Comparison of ENCODE assay signal across 9 cellular contexts in genomic region chr22:50016988-50017700, GRCh38. TPM values are rescaled to one million over a fixed set of nuclear protein-coding genes. Genes with fewer than 3 reads are reported as not detected.
A peak's percentile ranks its signal among the peaks of the same experiment; 100 is the strongest.
DNase-seq lines count a peak whose midpoint lies in the region; ATAC-seq, FAIRE-seq and TF ChIP-seq lines count a peak whose summit lies in the region.
"Had no signal": no experiment of that assay in that cellular context is flagged by ENCODE, and none has a peak within 500 bp of the region (broad histone marks: within the 10 kb centered on the region; RNA-seq: fewer than 3 reads in every experiment).

No MANE protein-coding gene starts in this region.

- DNase-seq in WERI-Rb-1 (peak; percentile 10), bronchial epithelial cell (ENCODE audit: low read depth) (peak; percentile 27), NCI-H524 (lab: John Stamatoyannopoulos, UW) (no peak), Kasumi-1 (lab: John Stamatoyannopoulos, UW) (no peak), GM19239 (ENCODE audit: insufficient read length, low spot score) (no peak)
- DNase-seq in stimulated activated CD4-positive, alpha-beta T cell treated with anti-CD3 and anti-CD28 coated beads, TNF-alpha, amount 100 ng/mL, for 24 hours (ENCODE audit: low read depth in 3 of 3): peak; percentile 53 to 87 (median 62)

- TF ChIP-seq CTCF in WERI-Rb-1 (IDR thresholded peaks at IDR 0.05; ENCODE audit: low read depth, low read length): no peak
- no peak for TF ChIP-seq CTCF in bronchial epithelial cell (IDR thresholded peaks at IDR 0.05; ENCODE audit: insufficient read depth, low read length, severe bottlenecking)

- H3K9me3 ChIP-seq in WERI-Rb-1 (ENCODE audit: severe bottlenecking): no peaks in the 10 kb centered on the region

- peak; percentile 55 for ATAC-seq in GM18520 (IDR thresholded peaks at IDR 0.05; ENCODE audit: unreplicated experiment)
- ATAC-seq in HG02970 (IDR thresholded peaks at IDR 0.05; ENCODE audit: low FRiP score, unreplicated experiment): no peak

- no peak for FAIRE-seq in bronchial epithelial cell (lab: Jason Lieb, UNC)
- FAIRE-seq in GM19239 (lab: Jason Lieb, UNC): no peak

- H3K36me3 ChIP-seq in WERI-Rb-1: no peaks in the 10 kb centered on the region
- H3K36me3 ChIP-seq in bronchial epithelial cell (ENCODE audit: control insufficient read depth, insufficient read depth, low read length): no peaks in the 10 kb centered on the region

- H3K27ac ChIP-seq in WERI-Rb-1: no peak overlapping the region
- H3K27ac ChIP-seq: epithelial cell of prostate had no signal

- H3K4me3 ChIP-seq in WERI-Rb-1 (ENCODE audit: low read depth, low read length) (no peak overlapping the region), bronchial epithelial cell (ENCODE audit: low read depth, low read length) (no peak overlapping the region)

- H3K27me3 ChIP-seq in WERI-Rb-1 (ENCODE audit: insufficient read depth, low read depth, severe bottlenecking) (peaks cover 14% of the 10 kb centered on the region), bronchial epithelial cell (ENCODE audit: control insufficient read depth, insufficient read depth, low read length) (peaks cover 16% of the 10 kb centered on the region)

RNA-seq across cellular contexts. Expression of gene IL17REL, which starts 4.6 kb away (rescaled TPM):
- not detected in 2 replicates for total RNA-seq in bronchial epithelial cell

RNA-seq across cellular contexts. Expression of gene TTLL8, which starts 41.0 kb away (rescaled TPM):
- total RNA-seq in bronchial epithelial cell: not detected in 2 replicates

RNA-seq across cellular contexts. Expression of gene PIM3, which starts 56.6 kb away (rescaled TPM):
- 67.1 and 130 TPM in 2 replicates for total RNA-seq in bronchial epithelial cell

Comparison
In these comparisons a context has a peak if more than half of its experiments do, and no peak if none do; other contexts are left out.
1. DNase-seq: peak in WERI-Rb-1 (single experiment), bronchial epithelial cell (single experiment) and stimulated activated CD4-positive, alpha-beta T cell treated with anti-CD3 and anti-CD28 coated beads, TNF-alpha, amount 100 ng/mL, for 24 hours (3 of 3); none in NCI-H524 (0 of 2), Kasumi-1 (0 of 2) and GM19239 (single experiment).